9 cellular contexts compared by ENCODE assay signal in the genomic region with DNA sequence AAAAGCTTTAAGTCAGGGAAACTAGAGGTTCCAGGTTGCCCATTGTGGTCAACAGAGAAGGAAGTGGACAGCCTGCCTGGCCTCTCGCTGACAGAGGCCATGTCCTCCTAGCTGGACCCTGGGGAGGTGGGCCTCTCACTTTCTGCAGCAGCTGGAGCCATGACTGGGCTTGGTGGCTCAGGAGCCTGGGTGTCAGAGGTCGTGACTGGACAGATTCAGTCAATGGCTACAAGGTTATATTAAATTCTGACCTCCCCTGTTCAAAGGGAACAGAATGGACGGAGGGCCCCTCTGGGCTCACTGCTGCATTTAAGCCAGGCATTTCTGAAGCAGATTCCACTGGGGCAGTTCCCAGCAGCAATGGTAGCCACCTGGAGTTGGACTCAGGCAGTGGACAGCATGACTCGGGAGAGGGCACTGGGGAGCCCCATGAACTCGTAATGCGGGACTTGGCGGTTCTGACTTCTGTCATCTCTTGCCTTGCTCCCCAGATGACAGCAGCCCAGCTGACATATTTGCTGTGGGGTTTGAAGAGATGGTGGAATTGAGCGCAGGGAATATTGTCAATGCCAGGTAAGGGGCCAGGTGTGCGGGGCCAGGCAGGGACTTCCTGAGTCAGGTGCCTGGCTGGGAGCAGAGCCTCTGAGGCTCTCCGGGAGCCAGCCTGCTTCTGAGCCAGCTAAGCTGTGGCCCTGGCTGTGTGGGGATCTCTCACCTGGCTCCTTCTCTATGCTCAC.
A peak's percentile ranks its signal among the peaks of the same experiment; 100 is the strongest.
DNase-seq lines count a peak whose midpoint lies in the region; ATAC-seq lines count a peak whose summit lies in the region.
"Had no signal": no experiment of that assay in that cellular context is flagged by ENCODE, and none has a peak within 500 bp of the region (broad histone marks: within the 10 kb centered on the region; RNA-seq: fewer than 3 reads in every experiment).

No MANE protein-coding gene starts in this region.

- H3K27me3 ChIP-seq in SJSA1 (replicated peaks) (no peaks in the 10 kb centered on the region), esophagus (ENCODE audit: control insufficient read depth in 1 of 2, insufficient read depth in 2 of 2, low read length in 2 of 2) (no peaks in the 10 kb centered on the region), skeletal muscle tissue (ENCODE audit: control insufficient read depth in 3 of 3, insufficient read depth in 3 of 3, low read length in 3 of 3) (no peaks in the 10 kb centered on the region)

- peak overlapping the region in 1 of 3 donors; percentile 32 for H3K9ac ChIP-seq in skeletal muscle tissue (ENCODE audit: low read depth in 1 of 3, low read length in 3 of 3)
- H3K9ac ChIP-seq: parathyroid adenoma had no signal

- H3K4me1 ChIP-seq in SJSA1 (replicated peaks) = peaks cover 51% of the 10 kb centered on the region
- H3K4me1 ChIP-seq in esophagus (ENCODE audit: control insufficient read depth in 2 of 2, insufficient read depth in 2 of 2, low read length in 1 of 2) = peaks cover 0 to 17% of the 10 kb centered on the region in 2 donors
- H3K4me1 ChIP-seq in skeletal muscle tissue (ENCODE audit: control insufficient read depth in 3 of 3, insufficient read depth in 3 of 3, low read length in 3 of 3) = peaks cover 5 to 14% (median 5%) of the 10 kb centered on the region in 3 donors
- H3K4me1 ChIP-seq: parathyroid adenoma had no signal

- H3K9me3 ChIP-seq in SJSA1 (replicated peaks) = no peaks in the 10 kb centered on the region
- H3K9me3 ChIP-seq in esophagus (ENCODE audit: control insufficient read depth in 2 of 2, insufficient read depth in 1 of 2, low read depth in 1 of 2, low read length in 1 of 2) = no peaks in the 10 kb centered on the region
- no peaks in the 10 kb centered on the region for H3K9me3 ChIP-seq in skeletal muscle tissue (ENCODE audit: control insufficient read depth in 3 of 3, low read length in 3 of 3)

- WGBS in esophagus, 2 donors = 67 to 72% methylated on average over 10 of the region's 10 CpGs

- peak; percentile 33 for DNase-seq in ELR (ENCODE audit: low read depth)
- no peak for DNase-seq in SJSA1 (ENCODE audit: low read depth in 1 of 2, low spot score in 2 of 2)
- no peak for DNase-seq in NCI-H2171 (lab: John Stamatoyannopoulos, UW)
- DNase-seq: NCI-H82 had no signal

- H3K36me3 ChIP-seq in SJSA1 (peaks cover 56% of the 10 kb centered on the region), esophagus (ENCODE audit: control insufficient read depth in 2 of 2, insufficient read depth in 2 of 2, low read length in 1 of 2) (peaks cover 0 to 33% of the 10 kb centered on the region in 2 donors), skeletal muscle tissue (ENCODE audit: control insufficient read depth in 3 of 3, insufficient read depth in 3 of 3, low read length in 3 of 3) (peaks cover 10 to 32% (median 18%) of the 10 kb centered on the region in 3 donors)

- ATAC-seq in GM19351 (IDR thresholded peaks at IDR 0.05; ENCODE audit: unreplicated experiment) (no peak), HG03439 (IDR thresholded peaks at IDR 0.05; ENCODE audit: unreplicated experiment) (no peak)

- H3K27ac ChIP-seq in SJSA1 (peak overlapping the region; percentile 95), esophagus (ENCODE audit: low read depth in 2 of 2, low read length in 1 of 2) (peak overlapping the region; percentile 85 to 87), skeletal muscle tissue (ENCODE audit: low read depth, low read length) (peak overlapping the region; percentile 44)

- H3K4me3 ChIP-seq in SJSA1 = no peak overlapping the region
- H3K4me3 ChIP-seq in esophagus (ENCODE audit: low read depth in 1 of 2, low read length in 2 of 2) = no peak overlapping the region
- H3K4me3 ChIP-seq in skeletal muscle tissue (ENCODE audit: low read length in 3 of 3) = no peak overlapping the region

Comparison
In these comparisons a context has a peak if more than half of its experiments do, and no peak if none do; other contexts are left out.
1. H3K27ac ChIP-seq: peak in every context shown above with its lines; median percentile 95 in SJSA1; 86 in esophagus; 44 in skeletal muscle tissue.